In genomic region chr6:38184780-38185080, GRCh38 we compare ENCODE assay signal across 23 cellular contexts.
DNase-seq lines count a peak whose midpoint lies in the region; TF ChIP-seq lines count a peak whose summit lies in the region.
"Had no signal": no experiment of that assay in that cellular context is flagged by ENCODE, and none has a peak within 500 bp of the region (broad histone marks: within the 10 kb centered on the region; RNA-seq: fewer than 3 reads in every experiment).

No MANE protein-coding gene starts in this region.

- TF ChIP-seq POLR2A in Peyer's patch (IDR thresholded peaks at IDR 0.05), result no peak

- no peak overlapping the region for H3K4me3 ChIP-seq in Peyer's patch
- H3K4me3 ChIP-seq: adrenal gland, pancreas, right lobe of liver, stomach had no signal

- DNase-seq in NCI-H2227 (lab: John Stamatoyannopoulos, UW; ENCODE audit: unreplicated experiment) (peak; percentile 44), NCI-H2227 treated with DMSO at 0.1 percent for 48 hours (lab: John Stamatoyannopoulos, UW) (no peak), Peyer's patch (peak in 2 of 3 donors; percentile 10 to 11), globus pallidus (ENCODE audit: low spot score) (peak; percentile 46), substantia nigra (lab: John Stamatoyannopoulos, UW) (peak in 10 of 49 donors; percentile 13 to 46 (median 22)), KG1 (lab: John Stamatoyannopoulos, UW) (no peak), GM19238 (ENCODE audit: insufficient read length, low spot score) (no peak)
- DNase-seq in activated CD4-positive, alpha-beta T cell treated with anti-CD3 and anti-CD28 coated beads, Interleukin-2, amount 50 U/mL, for 4 hours, result no peak
- DNase-seq: activated B cell treated with CpG ODN at 0.5 μM for 24 hours; activated CD4-positive, alpha-beta memory T cell treated with anti-CD3 and anti-CD28 coated beads, Interleukin-2, amount 10 ng/mL, durations not matched to agents 7 days and 5 days; activated naive CD4-positive, alpha-beta T cell; activated T-cell treated with anti-CD3 and anti-CD28 coated beads, Interleukin-2, amount 50 U/mL, for 4 hours; Caco-2; HCEC 1CT; naive thymus-derived CD8-positive, alpha-beta T cell; NCI-H2081; NCI-H526 treated with DMSO at 0.1 percent for 48 hours; pancreas; stimulated activated CD4-positive, alpha-beta T cell treated with anti-CD3 and anti-CD28 coated beads, Interleukin-15, amount 100 ng/mL, for 24 hours; stomach; T-helper 9 cell had no signal

- H3K27me3 ChIP-seq in Peyer's patch, result no peaks in the 10 kb centered on the region
- H3K27me3 ChIP-seq: adrenal gland, pancreas, right lobe of liver, stomach had no signal

- no peaks in the 10 kb centered on the region for H3K36me3 ChIP-seq in Peyer's patch
- H3K36me3 ChIP-seq: adrenal gland, pancreas, right lobe of liver had no signal

- TF ChIP-seq CTCF in Peyer's patch (IDR thresholded peaks at IDR 0.05), result no peak

- H3K4me1 ChIP-seq in Peyer's patch, result no peaks in the 10 kb centered on the region
- H3K4me1 ChIP-seq: adrenal gland, Caco-2, pancreas, right lobe of liver, stomach had no signal

- no peak overlapping the region for H3K27ac ChIP-seq in Peyer's patch
- peak overlapping the region; percentile 53 for H3K27ac ChIP-seq in substantia nigra (ENCODE audit: low read depth, low read length, poor library complexity, severe bottlenecking)
- H3K27ac ChIP-seq: adrenal gland, pancreas, right lobe of liver, stomach had no signal

- H3K9me3 ChIP-seq in Peyer's patch, result no peaks in the 10 kb centered on the region
- H3K9me3 ChIP-seq: adrenal gland, Caco-2, pancreas, right lobe of liver, stomach had no signal

Comparison
In these comparisons a context has a peak if more than half of its experiments do, and no peak if none do; other contexts are left out.
1. DNase-seq: peak in NCI-H2227 (single experiment), Peyer's patch (2 of 3) and globus pallidus (single experiment); none in NCI-H2227 treated with DMSO at 0.1 percent for 48 hours (single experiment), activated CD4-positive, alpha-beta T cell treated with anti-CD3 and anti-CD28 coated beads, Interleukin-2, amount 50 U/mL, for 4 hours (0 of 2), KG1 (single experiment) and GM19238 (single experiment).